8 cellular contexts compared by ENCODE assay signal in the genomic region with DNA sequence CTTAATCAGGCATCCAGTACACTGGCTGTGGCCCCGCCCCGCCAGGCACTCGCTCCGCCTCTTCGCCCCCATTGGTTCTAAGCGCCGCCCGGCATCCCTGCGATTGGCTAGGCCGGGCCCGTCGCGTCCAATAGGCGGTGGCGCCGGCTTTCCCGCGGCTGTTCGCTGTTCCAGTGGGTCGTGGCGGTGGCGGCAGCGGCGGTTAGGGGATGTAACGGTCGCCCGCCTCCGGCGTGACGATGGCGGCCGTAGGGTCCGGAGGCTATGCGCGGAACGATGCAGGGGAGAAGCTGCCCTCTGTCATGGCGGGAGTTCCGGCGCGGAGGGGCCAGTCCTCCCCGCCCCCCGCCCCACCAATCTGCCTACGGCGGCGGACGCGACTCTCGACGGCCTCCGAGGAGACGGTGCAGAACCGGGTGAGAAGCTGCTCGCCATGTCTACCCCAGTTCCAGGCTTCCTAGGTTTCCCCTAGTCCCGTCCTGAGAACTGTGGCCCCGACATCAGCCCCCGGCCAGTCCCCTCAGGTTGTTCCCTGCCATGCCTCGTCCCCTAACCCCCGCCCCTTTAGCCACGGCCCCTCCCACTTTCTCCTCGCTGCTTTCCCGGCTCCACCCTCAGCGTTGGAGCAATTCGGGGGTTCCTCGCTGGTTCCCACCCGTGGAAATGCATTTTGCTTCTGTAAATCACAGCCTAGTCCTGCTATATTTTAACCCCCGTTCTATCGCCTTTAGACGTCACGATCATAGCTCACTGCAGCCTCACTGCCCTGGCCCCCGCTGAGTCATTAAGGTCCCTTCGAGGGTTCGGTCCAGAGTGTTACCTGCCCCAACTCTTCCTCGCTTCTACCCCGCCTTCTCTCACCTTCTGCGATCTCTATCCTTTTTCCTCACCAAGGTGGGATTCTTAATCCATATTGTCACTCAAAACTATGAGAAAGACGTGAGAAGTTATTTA.
DNase-seq lines count a peak whose midpoint lies in the region; ATAC-seq lines count a peak whose summit lies in the region.

TSS of gene WDR62 (plus strand) at position 165 of the 954 bp plus-strand sequence. CDS start at position 240, 75 bp downstream.

- no peaks in the 10 kb centered on the region for H3K9me3 Mint-ChIP-seq in T-helper 2 cell treated with Interferon-gamma antibody and Interleukin-4, amounts not matched to agents 5 μg/mL and 100 μg/mL, for 36 hours

- H3K4me3 ChIP-seq in skeletal muscle cell (ENCODE audit: low read depth, low read length) = peak within 1 kb of the TSS; percentile 76

- no peaks in the 10 kb centered on the region for H3K27me3 Mint-ChIP-seq in T-helper 2 cell treated with Interferon-gamma antibody and Interleukin-4, amounts not matched to agents 5 μg/mL and 100 μg/mL, for 36 hours (ENCODE audit: low read depth)

- peak within 1 kb of the TSS; percentile 96 for H3K27ac Mint-ChIP-seq in T-helper 2 cell treated with Interferon-gamma antibody and Interleukin-4, amounts not matched to agents 5 μg/mL and 100 μg/mL, for 36 hours

- H3K4me1 Mint-ChIP-seq in T-helper 2 cell treated with Interferon-gamma antibody and Interleukin-4, amounts not matched to agents 5 μg/mL and 100 μg/mL, for 36 hours (ENCODE audit: low read depth) = peaks cover 28% of the 10 kb centered on the region

- peak within 1 kb of the TSS; percentile 94 for H3K4me3 Mint-ChIP-seq in T-helper 2 cell treated with Interferon-gamma antibody and Interleukin-4, amounts not matched to agents 5 μg/mL and 100 μg/mL, for 36 hours

- ATAC-seq in GM18511 (IDR thresholded peaks at IDR 0.05; ENCODE audit: unreplicated experiment) (peak; percentile 75), HG02981 (IDR thresholded peaks at IDR 0.05; ENCODE audit: unreplicated experiment) (peak; percentile 63)

- DNase-seq in NCI-H2029 treated with DMSO at 0.1 percent for 48 hours (lab: John Stamatoyannopoulos, UW) (peak; percentile 93), anterior cingulate cortex (lab: John Stamatoyannopoulos, UW) (peak in 56 of 58 donors; percentile 91 to 99 (median 97)), hippocampal formation (lab: John Stamatoyannopoulos, UW) (peak; percentile 95 to 96), skeletal muscle cell (ENCODE audit: low read depth) (peak; percentile 56), medulla oblongata (ENCODE audit: extremely low spot score) (no peak)
- DNase-seq in T-helper 2 cell treated with Interferon-gamma antibody and Interleukin-4, amounts not matched to agents 5 μg/mL and 100 μg/mL, for 36 hours (ENCODE audit: low spot score) = peak; percentile 95

- H3K36me3 Mint-ChIP-seq in T-helper 2 cell treated with Interferon-gamma antibody and Interleukin-4, amounts not matched to agents 5 μg/mL and 100 μg/mL, for 36 hours (ENCODE audit: low read depth) = peaks cover 18% of the 10 kb centered on the region
